In the genomic region with DNA sequence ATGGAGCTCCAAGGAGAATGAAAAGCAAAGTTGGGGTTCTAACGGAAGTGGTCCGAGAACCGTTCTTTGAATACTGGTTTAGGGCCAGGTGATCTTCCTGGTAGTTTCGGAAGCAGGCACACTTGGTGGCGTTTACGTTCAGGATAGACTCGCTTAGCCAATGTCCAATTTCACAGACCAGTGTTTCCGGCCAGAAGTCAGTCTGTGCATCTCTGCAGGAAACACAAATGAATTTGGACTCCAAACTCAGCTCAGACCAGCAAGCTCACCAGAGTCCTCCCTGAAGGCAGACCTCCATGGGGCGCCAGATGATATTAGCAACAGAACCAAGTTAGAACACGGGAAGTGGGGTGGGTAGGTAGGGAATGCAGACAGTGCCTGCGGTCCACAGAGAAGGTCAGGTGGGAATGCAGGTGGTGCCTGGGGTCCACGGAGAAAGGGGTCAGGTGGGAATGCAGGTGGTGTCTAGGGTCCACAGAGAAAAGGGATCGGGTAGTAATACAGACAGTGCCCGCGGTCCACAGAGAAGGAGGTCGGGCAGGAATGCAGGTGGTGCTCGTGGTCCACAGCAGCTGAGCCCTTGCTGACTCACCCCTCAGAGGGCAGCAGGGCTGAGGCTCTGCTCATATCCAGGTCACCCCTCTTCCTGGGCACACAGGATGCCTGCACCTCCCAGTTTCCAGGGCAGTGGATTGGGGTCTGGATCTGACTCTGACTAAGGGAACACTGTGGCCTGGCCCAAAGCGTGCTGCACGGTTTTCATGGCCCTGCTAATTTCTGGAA, we compare ENCODE assay signal across 33 cellular contexts.
"Had no signal": no experiment of that assay in that cellular context is flagged by ENCODE, and none has a peak within 500 bp of the region (broad histone marks: within the 10 kb centered on the region; RNA-seq: fewer than 3 reads in every experiment).

No MANE protein-coding gene starts in this region.

- H3K27me3 ChIP-seq: ascending aorta, cardiac muscle cell, MG63, Peyer's patch had no signal

- ATAC-seq: activated naive CD4-positive, alpha-beta T cell treated with anti-CD3 and anti-CD28 coated beads, Interleukin-2, amount 50 U/mL, for 72 hours; activated T-cell treated with anti-CD3 and anti-CD28 coated beads, Interleukin-2, amount 50 U/mL, for 4 hours; PC-3; Right ventricle myocardium inferior; SK-N-SH treated with all-trans-retinoic acid at 6 μM for 48 hours; T-cell; T-helper 17 cell had no signal

- H3K36me3 ChIP-seq: ascending aorta, cardiac muscle cell, MG63, Peyer's patch had no signal

- H3K27ac ChIP-seq: ascending aorta, cardiac muscle cell, Peyer's patch, RWPE1, VCaP had no signal

- DNase-seq: activated B cell treated with CpG ODN at 0.5 μM for 24 hours; activated CD4-positive, alpha-beta memory T cell treated with anti-CD3 and anti-CD28 coated beads for 36 hours; activated CD4-positive, alpha-beta T cell treated with anti-CD3 and anti-CD28 coated beads for 4 hours; activated CD4-positive, alpha-beta T cell treated with anti-CD3 and anti-CD28 coated beads, Interleukin-2, amount 50 U/mL, for 1 hour; activated CD4-positive, CD25-positive, alpha-beta regulatory T cell treated with anti-CD3 and anti-CD28 coated beads, Interleukin-2, amount 50 U/mL, for 72 hours; activated CD8-positive, alpha-beta memory T cell treated with anti-CD3 and anti-CD28 coated beads, Interleukin-2, amount 50 U/mL, for 4 hours; activated gamma-delta T cell treated with Interleukin-2 at 50 U/mL for 16 hours; activated naive CD4-positive, alpha-beta T cell treated with anti-CD3 and anti-CD28 coated beads for 36 hours; activated T-cell treated with anti-CD3 and anti-CD28 coated beads for 4 hours; activated T-cell treated with anti-CD3 and anti-CD28 coated beads, Interleukin-2, amount 50 U/mL, for 4 hours; amniotic stem cell; Kasumi-1; MG63; NCI-H1092; NCI-H1436 treated with DMSO at 0.1 percent for 48 hours; NCI-H1694 treated with DMSO at 0.1 percent for 48 hours; NCI-H2029; NCI-H345; NCI-H524 treated with DMSO at 0.1 percent for 48 hours; NK-92 treated with Interleukin-12 subunit alpha and Interleukin-12 subunit beta, amount 100 ng/mL, for 24 hours; PC-3; Peyer's patch; SIG-M5; T-cell; T-helper 17 cell; T-helper 9 cell had no signal

- H3K4me1 ChIP-seq: ascending aorta, Peyer's patch had no signal

- H3K9me3 ChIP-seq: ascending aorta, MG63, Peyer's patch had no signal

- H3K4me3 ChIP-seq: ascending aorta, cardiac muscle cell, MG63, Peyer's patch had no signal
